8 cellular contexts compared by ENCODE assay signal in the genomic region with DNA sequence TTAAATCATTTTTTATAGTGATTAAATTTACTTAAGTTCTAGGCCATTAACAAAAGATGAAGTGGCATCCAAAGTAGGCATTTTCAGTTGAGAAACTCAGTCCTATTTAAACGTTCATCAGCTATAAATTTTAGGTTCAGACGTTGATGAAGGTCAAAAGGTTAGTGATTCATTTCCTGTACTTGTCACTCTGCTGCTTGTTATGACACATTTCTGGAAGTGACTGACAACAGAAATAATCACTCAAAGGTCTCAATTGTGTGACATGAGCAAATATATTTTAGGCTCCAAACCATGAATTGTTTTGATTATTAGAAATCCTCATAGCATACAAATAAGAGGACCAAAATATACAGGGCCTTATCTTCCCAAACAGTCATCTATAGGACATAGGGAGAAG. TPM values are rescaled to one million over a fixed set of nuclear protein-coding genes. Genes with fewer than 3 reads are reported as not detected.
DNase-seq lines count a peak whose midpoint lies in the region; ATAC-seq and TF ChIP-seq lines count a peak whose summit lies in the region.
"Had no signal": no experiment of that assay in that cellular context is flagged by ENCODE, and none has a peak within 500 bp of the region (broad histone marks: within the 10 kb centered on the region; RNA-seq: fewer than 3 reads in every experiment).

No MANE protein-coding gene starts in this region.

- peaks cover 0 to 11% (median 0%) of the 10 kb centered on the region in 7 donors for H3K27me3 ChIP-seq in spleen (replicated peaks in 1 of 7)

- no peak for TF ChIP-seq CTCF in fibroblast of mammary gland (conservative IDR thresholded peaks at IDR 0.05; ENCODE audit: control insufficient read depth, insufficient read depth, low read depth, low read length)
- no peak for TF ChIP-seq CTCF in spleen (IDR thresholded peaks at IDR 0.05 in 8 of 11, conservative IDR thresholded peaks at IDR 0.05 in 3 of 11)

- ATAC-seq in GM18861 (IDR thresholded peaks at IDR 0.05; ENCODE audit: unreplicated experiment) (peak; percentile 92), GM21576 (IDR thresholded peaks at IDR 0.05; ENCODE audit: unreplicated experiment) (peak; percentile 86), HG03432 (IDR thresholded peaks at IDR 0.05; ENCODE audit: unreplicated experiment) (peak; percentile 93)

- intact Hi-C loops in spleen (cut with DNase I; ENCODE audit: low total_unique reads) = no loop called here

- no peaks in the 10 kb centered on the region for H3K36me3 ChIP-seq in spleen

- H3K27ac ChIP-seq in spleen = no peak overlapping the region

- H3K4me1 ChIP-seq in spleen = peaks cover 0 to 5% (median 0%) of the 10 kb centered on the region in 6 donors

- WGBS in spleen, 5 donors = 0 to 2% (median 2%) methylated on average over 2 of the region's 2 CpGs

- H3K4me3 ChIP-seq in fibroblast of mammary gland (ENCODE audit: control insufficient read depth, low read depth, low read length) = no peak overlapping the region
- no peak overlapping the region for H3K4me3 ChIP-seq in spleen

- TF ChIP-seq POLR2A in spleen (IDR thresholded peaks at IDR 0.05) = no peak

- H3K9me3 ChIP-seq in spleen = no peaks in the 10 kb centered on the region

- DNase-seq in fibroblast of mammary gland (ENCODE audit: low read depth) (peak; percentile 31), middle frontal gyrus (ENCODE audit: extremely low spot score, low spot score) (no peak), spleen (no peak)
- DNase-seq in activated effector memory CD4-positive, alpha-beta T cell treated with Interleukin-2 at 50 U/mL for 16 hours = no peak
- DNase-seq: NCI-H1105 treated with DMSO at 0.1 percent for 48 hours had no signal

RNA-seq across cellular contexts. Expression of a gene that starts 10.3 kb away (rescaled TPM):
- total RNA-seq in spleen = 10 to 100 TPM; 16.3 to 58.4 (median 50.6) TPM
- polyA plus RNA-seq in spleen = 10 to 100 TPM in 1 of 3 donors, 1 to 10 TPM in 2; 4.3 to 11.0 (median 7.6) TPM
